ENCODE assay signal across 8 cellular contexts in genomic region chr22:24208012-24208749, GRCh38. TPM values are rescaled to one million over a fixed set of nuclear protein-coding genes. Genes with fewer than 3 reads are reported as not detected.
DNase-seq lines count a peak whose midpoint lies in the region; ATAC-seq and TF ChIP-seq lines count a peak whose summit lies in the region.
"Had no signal": no experiment of that assay in that cellular context is flagged by ENCODE, and none has a peak within 500 bp of the region (broad histone marks: within the 10 kb centered on the region; RNA-seq: fewer than 3 reads in every experiment).

No MANE protein-coding gene starts in this region.

- no peak overlapping the region for H2AFZ ChIP-seq in fibroblast of lung (ENCODE audit: low read length)

- no peaks in the 10 kb centered on the region for H3K36me3 ChIP-seq in fibroblast of lung (ENCODE audit: control insufficient read depth, insufficient read depth, low read length)

- H3K9ac ChIP-seq in fibroblast of lung (ENCODE audit: insufficient read depth, low read length): no peak overlapping the region

- no peaks in the 10 kb centered on the region for H3K27me3 ChIP-seq in fibroblast of lung (ENCODE audit: control insufficient read depth, insufficient read depth, low read length)

- H3K79me2 ChIP-seq in fibroblast of lung (ENCODE audit: control insufficient read depth, insufficient read depth, low read length): no peaks in the 10 kb centered on the region

- H3K4me3 ChIP-seq in fibroblast of lung (replicated peaks in 1 of 4; ENCODE audit: control extremely low read depth in 1 of 4, insufficient read depth in 1 of 4, low read depth in 3 of 4, low read length in 4 of 4): no peak overlapping the region

- no peaks in the 10 kb centered on the region for H3K9me3 ChIP-seq in fibroblast of lung (ENCODE audit: control insufficient read depth, insufficient read depth, low read depth, low read length)

- peak overlapping the region; percentile 83 for H3K27ac ChIP-seq in fibroblast of lung (ENCODE audit: insufficient read depth, low read length)

- peak overlapping the region; percentile 77 for H3K4me2 ChIP-seq in fibroblast of lung (ENCODE audit: extremely low read depth, insufficient read depth, low read length)

- peaks cover 15% of the 10 kb centered on the region for H3K4me1 ChIP-seq in fibroblast of lung (ENCODE audit: control insufficient read depth, extremely low read depth, insufficient read depth, low read length)

- TF ChIP-seq CTCF in fibroblast of lung (conservative IDR thresholded peaks at IDR 0.05 in 1 of 2, IDR thresholded peaks at IDR 0.05 in 1 of 2; ENCODE audit: low read depth in 1 of 2, low read length in 2 of 2) (no peak), GM13976 (IDR thresholded peaks at IDR 0.05; ENCODE audit: borderline replicate concordance, control extremely low read depth, extremely low read depth, insufficient read depth, missing control alignments) (no peak)

- no peak for ATAC-seq in GM18873 (IDR thresholded peaks at IDR 0.05; ENCODE audit: low FRiP score, unreplicated experiment)

- in situ Hi-C loops in GM13976 (cut with MboI; ENCODE audit: low sequenced_read_pairs, unreplicated experiment): no loop called here

- DNase-seq in HPDE6-E6E7 (ENCODE audit: extremely low spot score) (peak; percentile 85), SW480 (ENCODE audit: low spot score) (peak; percentile 77), fibroblast of lung (ENCODE audit: low read depth in 2 of 2) (peak; percentile 98 to 99), non-pigmented ciliary epithelial cell (ENCODE audit: low read depth) (peak; percentile 90), GM13976 (ENCODE audit: low spot score) (no peak)
- DNase-seq in stimulated activated CD4-positive, alpha-beta T cell treated with anti-CD3 and anti-CD28 coated beads, Interleukin-2, amount 100 ng/mL, for 24 hours: no peak

- no peaks in the 10 kb centered on the region for H4K20me1 ChIP-seq in fibroblast of lung (ENCODE audit: control insufficient read depth, extremely low read depth, insufficient read depth, low read length)

RNA-seq across cellular contexts. Expression of gene SUSD2, which starts 26.9 kb away (rescaled TPM):
- 0.77 and 10.6 TPM in 2 replicates for total RNA-seq in fibroblast of lung
- 10.5 and 11.9 TPM in 2 replicates for polyA plus RNA-seq in fibroblast of lung
- 18.5 and 23.8 TPM in 2 replicates for polyA plus RNA-seq in fibroblast of lung (2012)
- polyA minus RNA-seq in fibroblast of lung (ENCODE audit: low replicate concordance): 14.8 and 45.0 TPM in 2 replicates

RNA-seq across cellular contexts. Expression of gene GGT5, which starts 36.7 kb away (rescaled TPM):
- under 0.01 and 0.51 TPM in 2 replicates for total RNA-seq in fibroblast of lung
- 2.0 and 9.1 TPM in 2 replicates for polyA plus RNA-seq in fibroblast of lung
- 0.99 and 7.3 TPM in 2 replicates for polyA plus RNA-seq in fibroblast of lung (2012)
- 7.0 and 92.0 TPM in 2 replicates for polyA minus RNA-seq in fibroblast of lung (ENCODE audit: low replicate concordance)
- total RNA-seq: activated CD8-positive, alpha-beta memory T cell treated with anti-CD3 and anti-CD28 coated beads for 36 hours had no signal

Comparison
In these comparisons a context has a peak if more than half of its experiments do, and no peak if none do; other contexts are left out.
1. DNase-seq: peak in HPDE6-E6E7 (single experiment), SW480 (single experiment), fibroblast of lung (2 of 2) and non-pigmented ciliary epithelial cell (single experiment); none in GM13976 (single experiment) and stimulated activated CD4-positive, alpha-beta T cell treated with anti-CD3 and anti-CD28 coated beads, Interleukin-2, amount 100 ng/mL, for 24 hours (0 of 2).